11 cellular contexts compared by ENCODE assay signal in genomic region chr12:97921957-97922722, GRCh38.
A peak's percentile ranks its signal among the peaks of the same experiment; 100 is the strongest.
DNase-seq lines count a peak whose midpoint lies in the region; ATAC-seq, FAIRE-seq and TF ChIP-seq lines count a peak whose summit lies in the region.
"Had no signal": no experiment of that assay in that cellular context is flagged by ENCODE, and none has a peak within 500 bp of the region (broad histone marks: within the 10 kb centered on the region; RNA-seq: fewer than 3 reads in every experiment).

No MANE protein-coding gene starts in this region.

- H3K36me3 ChIP-seq in esophagus muscularis mucosa: no peaks in the 10 kb centered on the region
- H3K36me3 ChIP-seq in pancreas: no peaks in the 10 kb centered on the region

- H3K27me3 ChIP-seq in esophagus muscularis mucosa: no peaks in the 10 kb centered on the region
- no peaks in the 10 kb centered on the region for H3K27me3 ChIP-seq in pancreas

- intact Hi-C loops in esophagus muscularis mucosa (cut with DNase I): no loop called here
- intact Hi-C loops in pancreas (cut with DNase I): no loop called here

- no peak for TF ChIP-seq POLR2A in esophagus muscularis mucosa (IDR thresholded peaks at IDR 0.05; ENCODE audit: low read depth)

- no peak for TF ChIP-seq EP300 in esophagus muscularis mucosa (IDR thresholded peaks at IDR 0.05)

- peak; percentile 58 for ATAC-seq in SK-N-SH treated with all-trans-retinoic acid at 6 μM for 48 hours
- peak in 3 of 4 donors; percentile 58 to 78 (median 69) for ATAC-seq in pancreas
- ATAC-seq in HG02798 (IDR thresholded peaks at IDR 0.05; ENCODE audit: poor library complexity, unreplicated experiment): no peak
- ATAC-seq in GM19035 (IDR thresholded peaks at IDR 0.05; ENCODE audit: unreplicated experiment): no peak
- no peak for ATAC-seq in GM19463 (IDR thresholded peaks at IDR 0.05; ENCODE audit: unreplicated experiment)

- no peak for FAIRE-seq in pancreas (lab: Jason Lieb, UNC)

- H3K27ac ChIP-seq in esophagus muscularis mucosa (replicated peaks in 1 of 4): peak overlapping the region; percentile 39 to 57 (median 54)
- H3K27ac ChIP-seq in pancreas: no peak overlapping the region

- 55% methylated on average over 1 of the region's 1 CpG for WGBS in esophagus muscularis mucosa
- WGBS in pancreas, 2 donors: 43 to 56% methylated on average over 1 of the region's 1 CpG

- H3K9me3 ChIP-seq in esophagus muscularis mucosa (no peaks in the 10 kb centered on the region), pancreas (no peaks in the 10 kb centered on the region)

- H3K4me1 ChIP-seq in esophagus muscularis mucosa (peaks cover 0 to 39% (median 12%) of the 10 kb centered on the region in 4 donors), pancreas (no peaks in the 10 kb centered on the region)

- DNase-seq in EL (peak; percentile 10), esophagus muscularis mucosa (ENCODE audit: extremely low spot score) (no peak), pancreas (no peak)
- no peak for DNase-seq in activated CD4-positive, CD25-positive, alpha-beta regulatory T cell (lab: John Stamatoyannopoulos, UW)
- DNase-seq: activated CD4-positive, alpha-beta memory T cell treated with anti-CD3 and anti-CD28 coated beads, Interleukin-2, amount 10 ng/mL, durations not matched to agents 7 days and 5 days; activated naive CD4-positive, alpha-beta T cell treated with anti-CD3 and anti-CD28 coated beads for 36 hours; NCI-H146 had no signal

- H3K4me3 ChIP-seq in esophagus muscularis mucosa (no peak overlapping the region), pancreas (no peak overlapping the region)

- TF ChIP-seq CTCF in esophagus muscularis mucosa (IDR thresholded peaks at IDR 0.05) (no peak), pancreas (IDR thresholded peaks at IDR 0.05) (no peak)

TF ChIP-seq in SK-N-SH treated with all-trans-retinoic acid at 6 μM for 48 hours, 23 proteins besides CTCF, POLR2A, EP300 and RAD21:
- TF ChIP-seq, protein P1, sequence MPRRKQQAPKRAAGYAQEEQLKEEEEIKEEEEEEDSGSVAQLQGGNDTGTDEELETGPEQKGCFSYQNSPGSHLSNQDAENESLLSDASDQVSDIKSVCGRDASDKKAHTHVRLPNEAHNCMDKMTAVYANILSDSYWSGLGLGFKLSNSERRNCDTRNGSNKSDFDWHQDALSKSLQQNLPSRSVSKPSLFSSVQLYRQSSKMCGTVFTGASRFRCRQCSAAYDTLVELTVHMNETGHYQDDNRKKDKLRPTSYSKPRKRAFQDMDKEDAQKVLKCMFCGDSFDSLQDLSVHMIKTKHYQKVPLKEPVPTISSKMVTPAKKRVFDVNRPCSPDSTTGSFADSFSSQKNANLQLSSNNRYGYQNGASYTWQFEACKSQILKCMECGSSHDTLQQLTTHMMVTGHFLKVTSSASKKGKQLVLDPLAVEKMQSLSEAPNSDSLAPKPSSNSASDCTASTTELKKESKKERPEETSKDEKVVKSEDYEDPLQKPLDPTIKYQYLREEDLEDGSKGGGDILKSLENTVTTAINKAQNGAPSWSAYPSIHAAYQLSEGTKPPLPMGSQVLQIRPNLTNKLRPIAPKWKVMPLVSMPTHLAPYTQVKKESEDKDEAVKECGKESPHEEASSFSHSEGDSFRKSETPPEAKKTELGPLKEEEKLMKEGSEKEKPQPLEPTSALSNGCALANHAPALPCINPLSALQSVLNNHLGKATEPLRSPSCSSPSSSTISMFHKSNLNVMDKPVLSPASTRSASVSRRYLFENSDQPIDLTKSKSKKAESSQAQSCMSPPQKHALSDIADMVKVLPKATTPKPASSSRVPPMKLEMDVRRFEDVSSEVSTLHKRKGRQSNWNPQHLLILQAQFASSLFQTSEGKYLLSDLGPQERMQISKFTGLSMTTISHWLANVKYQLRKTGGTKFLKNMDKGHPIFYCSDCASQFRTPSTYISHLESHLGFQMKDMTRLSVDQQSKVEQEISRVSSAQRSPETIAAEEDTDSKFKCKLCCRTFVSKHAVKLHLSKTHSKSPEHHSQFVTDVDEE (CRISPR knock-in tag; IDR thresholded peaks at IDR 0.05): no peak
- no peak for TF ChIP-seq RARB (CRISPR knock-in tag; IDR thresholded peaks at IDR 0.05)
- TF ChIP-seq GLIS3 (CRISPR knock-in tag; IDR thresholded peaks at IDR 0.05): no peak
- TF ChIP-seq, protein P2, sequence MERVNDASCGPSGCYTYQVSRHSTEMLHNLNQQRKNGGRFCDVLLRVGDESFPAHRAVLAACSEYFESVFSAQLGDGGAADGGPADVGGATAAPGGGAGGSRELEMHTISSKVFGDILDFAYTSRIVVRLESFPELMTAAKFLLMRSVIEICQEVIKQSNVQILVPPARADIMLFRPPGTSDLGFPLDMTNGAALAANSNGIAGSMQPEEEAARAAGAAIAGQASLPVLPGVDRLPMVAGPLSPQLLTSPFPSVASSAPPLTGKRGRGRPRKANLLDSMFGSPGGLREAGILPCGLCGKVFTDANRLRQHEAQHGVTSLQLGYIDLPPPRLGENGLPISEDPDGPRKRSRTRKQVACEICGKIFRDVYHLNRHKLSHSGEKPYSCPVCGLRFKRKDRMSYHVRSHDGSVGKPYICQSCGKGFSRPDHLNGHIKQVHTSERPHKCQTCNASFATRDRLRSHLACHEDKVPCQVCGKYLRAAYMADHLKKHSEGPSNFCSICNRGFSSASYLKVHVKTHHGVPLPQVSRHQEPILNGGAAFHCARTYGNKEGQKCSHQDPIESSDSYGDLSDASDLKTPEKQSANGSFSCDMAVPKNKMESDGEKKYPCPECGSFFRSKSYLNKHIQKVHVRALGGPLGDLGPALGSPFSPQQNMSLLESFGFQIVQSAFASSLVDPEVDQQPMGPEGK (CRISPR knock-in tag; IDR thresholded peaks at IDR 0.05; ENCODE audit: borderline replicate concordance): no peak
- TF ChIP-seq PPARA (CRISPR knock-in tag; IDR thresholded peaks at IDR 0.05; ENCODE audit: borderline replicate concordance): no peak
- TF ChIP-seq, protein P3, sequence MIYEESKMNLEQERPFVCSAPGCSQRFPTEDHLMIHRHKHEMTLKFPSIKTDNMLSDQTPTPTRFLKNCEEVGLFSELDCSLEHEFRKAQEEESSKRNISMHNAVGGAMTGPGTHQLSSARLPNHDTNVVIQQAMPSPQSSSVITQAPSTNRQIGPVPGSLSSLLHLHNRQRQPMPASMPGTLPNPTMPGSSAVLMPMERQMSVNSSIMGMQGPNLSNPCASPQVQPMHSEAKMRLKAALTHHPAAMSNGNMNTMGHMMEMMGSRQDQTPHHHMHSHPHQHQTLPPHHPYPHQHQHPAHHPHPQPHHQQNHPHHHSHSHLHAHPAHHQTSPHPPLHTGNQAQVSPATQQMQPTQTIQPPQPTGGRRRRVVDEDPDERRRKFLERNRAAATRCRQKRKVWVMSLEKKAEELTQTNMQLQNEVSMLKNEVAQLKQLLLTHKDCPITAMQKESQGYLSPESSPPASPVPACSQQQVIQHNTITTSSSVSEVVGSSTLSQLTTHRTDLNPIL (CRISPR knock-in tag; IDR thresholded peaks at IDR 0.05; ENCODE audit: low read depth): no peak
- TF ChIP-seq ZFP3 (CRISPR knock-in tag; IDR thresholded peaks at IDR 0.05): 0 out of 2 replicates have a peak, but pooled peaks have one; percentile 30
- TF ChIP-seq SNAI2 (CRISPR knock-in tag; IDR thresholded peaks at IDR 0.05): no peak
- no peak for TF ChIP-seq ZNF8 (CRISPR knock-in tag; IDR thresholded peaks at IDR 0.05)
- no peak for TF ChIP-seq TCF4 (CRISPR knock-in tag; IDR thresholded peaks at IDR 0.05; ENCODE audit: borderline replicate concordance)
- TF ChIP-seq ZFP30 (CRISPR knock-in tag; IDR thresholded peaks at IDR 0.05): peak; percentile 44; the same call in 1 of the 2 replicates
- peak; percentile 63 for TF ChIP-seq ISL1 (CRISPR knock-in tag; IDR thresholded peaks at IDR 0.05)

Comparison
In these comparisons a context has a peak if more than half of its experiments do, and no peak if none do; other contexts are left out.
1. ATAC-seq: peak in SK-N-SH treated with all-trans-retinoic acid at 6 μM for 48 hours (single experiment) and pancreas (3 of 4); none in HG02798 (single experiment), GM19035 (single experiment) and GM19463 (single experiment).
2. H3K27ac ChIP-seq: peak in esophagus muscularis mucosa (4 of 4); none in pancreas (0 of 4).